In genomic region chr15:71274448-71274798, GRCh38 we compare ENCODE assay signal across 25 cellular contexts.
DNase-seq lines count a peak whose midpoint lies in the region; ATAC-seq and TF ChIP-seq lines count a peak whose summit lies in the region.
"Had no signal": no experiment of that assay in that cellular context is flagged by ENCODE, and none has a peak within 500 bp of the region (broad histone marks: within the 10 kb centered on the region; RNA-seq: fewer than 3 reads in every experiment).

No MANE protein-coding gene starts in this region.

- BruUV-seq in MCF 10A (replicated peaks; lab: Mats Ljungman, UMichigan) (no TSS peak), mammary epithelial cell (replicated peaks; lab: Mats Ljungman, UMichigan) (no TSS peak)

- TF ChIP-seq CTCF in MCF 10A (IDR thresholded peaks at IDR 0.05; ENCODE audit: unreplicated experiment) (no peak), mammary epithelial cell (conservative IDR thresholded peaks at IDR 0.05 in 1 of 2, IDR thresholded peaks at IDR 0.05 in 1 of 2; ENCODE audit: extremely low read depth in 1 of 2, insufficient read depth in 1 of 2, low read depth in 1 of 2, low read length in 2 of 2) (no peak), brain (conservative IDR thresholded peaks at IDR 0.05) (no peak), tibial artery (IDR thresholded peaks at IDR 0.05) (no peak)

- H3K4me1 ChIP-seq in mammary epithelial cell (ENCODE audit: insufficient read depth, low read length) (peaks cover 48% of the 10 kb centered on the region), mesodermal cell (ENCODE audit: control insufficient read depth, insufficient read depth, low read length, poor library complexity, severe bottlenecking) (peaks cover 37% of the 10 kb centered on the region), tibial artery (peaks cover 0 to 31% (median 17%) of the 10 kb centered on the region in 4 donors)
- H3K4me1 ChIP-seq: prostate gland had no signal

- intact Hi-C loops in MCF 10A (cut with micrococcal nuclease) (no loop called here), mammary epithelial cell (cut with micrococcal nuclease) (loop anchor here (10.0 kb wide), 1 partner anchor 300 kb away; no protein-coding TSS in a partner anchor), tibial artery (cut with DNase I; ENCODE audit: low total_unique reads) (loop anchor here (10.0 kb wide), 1 partner anchor 60 kb away; no protein-coding TSS in a partner anchor)

- H3K4me3 Mint-ChIP-seq in MCF 10A (ENCODE audit: unreplicated experiment) (no peak overlapping the region), brain (no peak overlapping the region)
- H3K4me3 Mint-ChIP-seq: activated T-cell treated with anti-CD3 and anti-CD28 coated beads, Interleukin-2, amount 50 U/mL, for 72 hours; B cell; stimulated activated naive CD8-positive, alpha-beta T cell treated with anti-CD3 and anti-CD28 coated beads, Interleukin-15, Interleukin-2, amounts not matched to agents 100 ng/mL and 50 ng/mL, for 24 hours; WTC11 had no signal

- H3K27me3 ChIP-seq in mammary epithelial cell (ENCODE audit: insufficient read depth, low read length) (no peaks in the 10 kb centered on the region), tibial artery (no peaks in the 10 kb centered on the region)
- H3K27me3 ChIP-seq: heart right ventricle, sigmoid colon had no signal

- in situ Hi-C loops in mammary epithelial cell (cut with MboI; ENCODE audit: low sequenced_read_pairs in 2 of 2) = no loop called here

- no peak overlapping the region for H3K27ac Mint-ChIP-seq in MCF 10A (ENCODE audit: low read depth, unreplicated experiment)
- H3K27ac Mint-ChIP-seq in brain = peak overlapping the region in 3 of 5 experiments; percentile 34 to 75 (median 61)
- H3K27ac Mint-ChIP-seq: activated T-cell treated with anti-CD3 and anti-CD28 coated beads, Interleukin-2, amount 50 U/mL, for 72 hours; B cell; stimulated activated naive CD8-positive, alpha-beta T cell treated with anti-CD3 and anti-CD28 coated beads, Interleukin-15, Interleukin-2, amounts not matched to agents 100 ng/mL and 50 ng/mL, for 24 hours had no signal

- CTCF ChIA-PET in MCF 10A (lab: Yijun Ruan, JAX) = interaction anchor here (0.7 kb wide), 1 partner anchor 389 kb away, joined by 3 read pairs; no protein-coding TSS in a partner anchor
- CTCF ChIA-PET in mammary epithelial cell (lab: Charles Lee; ENCODE audit: low non-redundant PET) = no interaction called here

- H4K20me1 ChIP-seq in mammary epithelial cell (ENCODE audit: insufficient read depth, low read length) = no peaks in the 10 kb centered on the region

- no peak overlapping the region for H3K27ac ChIP-seq in mammary epithelial cell (ENCODE audit: insufficient read depth, low read depth, low read length)
- H3K27ac ChIP-seq in mesodermal cell (ENCODE audit: low read depth, low read length, severe bottlenecking) = peak overlapping the region; percentile 57
- peak overlapping the region; percentile 20 to 36 for H3K27ac ChIP-seq in tibial artery
- H3K27ac ChIP-seq: sigmoid colon had no signal

- H3K9ac ChIP-seq in mammary epithelial cell (ENCODE audit: insufficient read depth, low read length) = no peak overlapping the region

- H3K4me2 ChIP-seq in mammary epithelial cell (ENCODE audit: insufficient read depth, low read depth, low read length) = no peak overlapping the region

- peaks cover 3% of the 10 kb centered on the region for H3K79me2 ChIP-seq in mammary epithelial cell (ENCODE audit: insufficient read depth, low read length)

- no peaks in the 10 kb centered on the region for H3K36me3 ChIP-seq in mammary epithelial cell (ENCODE audit: insufficient read depth, low read length)
- no peaks in the 10 kb centered on the region for H3K36me3 ChIP-seq in mesodermal cell (ENCODE audit: control insufficient read depth, insufficient read depth, low read length)
- H3K36me3 ChIP-seq in tibial artery = no peaks in the 10 kb centered on the region
- H3K36me3 ChIP-seq: heart right ventricle, prostate gland, sigmoid colon had no signal

- no peak overlapping the region for H3K4me3 ChIP-seq in mammary epithelial cell (replicated peaks in 1 of 3; ENCODE audit: insufficient read depth in 1 of 3, low read depth in 2 of 3, low read length in 3 of 3)
- no peak overlapping the region for H3K4me3 ChIP-seq in mesodermal cell (ENCODE audit: extremely low read depth, insufficient read depth, low read length, poor library complexity, severe bottlenecking)
- no peak overlapping the region for H3K4me3 ChIP-seq in tibial artery
- H3K4me3 ChIP-seq: heart right ventricle, lung, prostate gland, sigmoid colon had no signal

- no peak for ATAC-seq in HG02642 (IDR thresholded peaks at IDR 0.05; ENCODE audit: poor library complexity, unreplicated experiment)
- ATAC-seq: activated T-cell treated with anti-CD3 and anti-CD28 coated beads, Interleukin-2, amount 50 U/mL, for 72 hours; WTC11 had no signal

- H3K9me3 Mint-ChIP-seq in MCF 10A (ENCODE audit: unreplicated experiment) (no peaks in the 10 kb centered on the region), brain (peaks cover 0 to 12% (median 10%) of the 10 kb centered on the region in 5 experiments)
- H3K9me3 Mint-ChIP-seq: activated T-cell treated with anti-CD3 and anti-CD28 coated beads, Interleukin-2, amount 50 U/mL, for 72 hours had no signal

- H3K36me3 Mint-ChIP-seq in MCF 10A (ENCODE audit: insufficient read depth, unreplicated experiment) (no peaks in the 10 kb centered on the region), brain (peaks cover 10% of the 10 kb centered on the region)

- H3K4me1 Mint-ChIP-seq in MCF 10A (ENCODE audit: insufficient read depth, unreplicated experiment) = peaks cover 43% of the 10 kb centered on the region
- H3K4me1 Mint-ChIP-seq in brain = peaks cover 53% of the 10 kb centered on the region
- H3K4me1 Mint-ChIP-seq: B cell had no signal

- dilution Hi-C loops in mammary epithelial cell (cut with HindIII; ENCODE audit: low sequenced_read_pairs) = no loop called here

- H3K27me3 Mint-ChIP-seq in MCF 10A (ENCODE audit: insufficient read depth, unreplicated experiment) (no peaks in the 10 kb centered on the region), brain (peaks cover 4% of the 10 kb centered on the region)
- H3K27me3 Mint-ChIP-seq: B cell had no signal

- H3K9me3 ChIP-seq in mammary epithelial cell (replicated peaks; ENCODE audit: insufficient read depth, low read length) (no peaks in the 10 kb centered on the region), mesodermal cell (ENCODE audit: control insufficient read depth, low read length) (no peaks in the 10 kb centered on the region), tibial artery (no peaks in the 10 kb centered on the region)
- H3K9me3 ChIP-seq: prostate gland, sigmoid colon had no signal

- POLR2A ChIA-PET in MCF 10A (lab: Yijun Ruan, JAX) = interaction anchor here (0.6 to 1.7 kb wide), 2 partner anchors 21 to 320 kb away, joined by 3 to 7 read pairs; no protein-coding TSS in a partner anchor

- DNase-seq in MCF 10A (ENCODE audit: unreplicated experiment) = peak; percentile 24
- DNase-seq in mammary epithelial cell = no peak
- DNase-seq in tibial artery = no peak
- no peak for DNase-seq in stimulated activated naive CD4-positive, alpha-beta T cell treated with Interleukin-2 at 50 U/mL for 16 hours (lab: John Stamatoyannopoulos, UW)
- no peak for DNase-seq in NCI-H524 (lab: John Stamatoyannopoulos, UW)
- DNase-seq: activated naive CD4-positive, alpha-beta T cell; activated T-cell treated with anti-CD3 and anti-CD28 coated beads, Interleukin-2, amount 50 U/mL, for 72 hours; effector CD8-positive, alpha-beta T cell; heart right ventricle; KBM-7; MM.1S; NCI-H1417; NCI-H2081 treated with DMSO at 0.1 percent for 48 hours; NCI-H446; sigmoid colon; stimulated activated CD4-positive, alpha-beta T cell treated with anti-CD3 and anti-CD28 coated beads, Interleukin-15, amount 100 ng/mL, for 24 hours; T-helper 9 cell had no signal

- no peak overlapping the region for H2AFZ ChIP-seq in mammary epithelial cell (ENCODE audit: low read depth, low read length)

- 87% methylated on average over 1 of the region's 1 CpG for WGBS in mammary epithelial cell (ENCODE audit: low coverage, missing lambda C conversion rate)
- no CpG with 5 or more reads among the region's 1 CpG for WGBS in mesodermal cell (ENCODE audit: insufficient coverage in 2 of 2), 2 experiments
